ENCODE assay signal across 10 cellular contexts in genomic region chr6:45001663-45002062, GRCh38.
DNase-seq lines count a peak whose midpoint lies in the region; ATAC-seq and TF ChIP-seq lines count a peak whose summit lies in the region.
"Had no signal": no experiment of that assay in that cellular context is flagged by ENCODE, and none has a peak within 500 bp of the region (broad histone marks: within the 10 kb centered on the region; RNA-seq: fewer than 3 reads in every experiment).

No MANE protein-coding gene starts in this region.

- peaks cover 17 to 26% (median 26%) of the 10 kb centered on the region in 3 donors for H3K4me1 Mint-ChIP-seq in T-cell

- no peak for TF ChIP-seq CTCF in GM06990 (IDR thresholded peaks at IDR 0.05; ENCODE audit: insufficient read depth, low read length, poor library complexity, severe bottlenecking)
- TF ChIP-seq CTCF in colonic mucosa (IDR thresholded peaks at IDR 0.05), result no peak

- H3K4me3 Mint-ChIP-seq in T-cell, result no peak overlapping the region

- H3K36me3 ChIP-seq in GM06990 (ENCODE audit: control insufficient read depth, insufficient read depth, low read length) (no peaks in the 10 kb centered on the region), colonic mucosa (no peaks in the 10 kb centered on the region)
- H3K36me3 ChIP-seq: ascending aorta had no signal

- no peaks in the 10 kb centered on the region for H3K9me3 ChIP-seq in colonic mucosa
- H3K9me3 ChIP-seq: ascending aorta had no signal

- no peak overlapping the region for H3K4me3 ChIP-seq in GM06990 (replicated peaks; ENCODE audit: low read depth, low read length)
- no peak overlapping the region for H3K4me3 ChIP-seq in colonic mucosa
- H3K4me3 ChIP-seq: ascending aorta had no signal

- CTCF ChIA-PET in T-cell (lab: Charles Lee), result interaction anchor here in 1 of 2 donors (0.5 kb wide), 1 partner anchor 218 kb away, joined by 3 read pairs; no protein-coding TSS in a partner anchor

- H3K27ac ChIP-seq in colonic mucosa, result no peak overlapping the region
- H3K27ac ChIP-seq: ascending aorta had no signal

- no peaks in the 10 kb centered on the region for H3K9me3 Mint-ChIP-seq in T-cell

- H3K9ac ChIP-seq in colonic mucosa (ENCODE audit: low read depth in 2 of 2, low read length in 2 of 2), result no peak overlapping the region

- no peaks in the 10 kb centered on the region for H3K4me1 ChIP-seq in colonic mucosa
- H3K4me1 ChIP-seq: ascending aorta had no signal

- peak overlapping the region; percentile 61 to 84 for H3K27ac Mint-ChIP-seq in T-cell

- DNase-seq in GM06990 (ENCODE audit: extremely low read depth, insufficient read length), result peak; percentile 32
- DNase-seq in T-cell, result no peak
- DNase-seq in colonic mucosa, result no peak
- no peak for DNase-seq in NCI-H2171 (lab: John Stamatoyannopoulos, UW)
- no peak for DNase-seq in COLO829 (ENCODE audit: low spot score)
- DNase-seq in putamen (ENCODE audit: low spot score), result no peak
- DNase-seq: IMR-90 had no signal

- H3K27me3 ChIP-seq in GM06990 (replicated peaks; ENCODE audit: control insufficient read depth, insufficient read depth, low read length) (no peaks in the 10 kb centered on the region), colonic mucosa (no peaks in the 10 kb centered on the region)
- H3K27me3 ChIP-seq: ascending aorta had no signal

- POLR2A ChIA-PET in T-cell (lab: Charles Lee), result no interaction called here

- H3K36me3 Mint-ChIP-seq in T-cell, result no peaks in the 10 kb centered on the region

- ATAC-seq in GM19372 (IDR thresholded peaks at IDR 0.05; ENCODE audit: low read depth, unreplicated experiment) (peak; percentile 99), HG03045 (IDR thresholded peaks at IDR 0.05; ENCODE audit: unreplicated experiment) (peak; percentile 98), T-cell (replicated peaks in 1 of 4) (peak in 3 of 4 experiments; percentile 42 to 75 (median 64))

- no peaks in the 10 kb centered on the region for H3K27me3 Mint-ChIP-seq in T-cell

- intact Hi-C loops in colonic mucosa (cut with DNase I), result no loop called here
